In genomic region chr18:77136076-77136718, GRCh38 we compare ENCODE assay signal across 29 cellular contexts.
"Had no signal": no experiment of that assay in that cellular context is flagged by ENCODE, and none has a peak within 500 bp of the region (broad histone marks: within the 10 kb centered on the region; RNA-seq: fewer than 3 reads in every experiment).

No MANE protein-coding gene starts in this region.

- H3K9me3 Mint-ChIP-seq: activated naive CD4-positive, alpha-beta T cell treated with anti-CD3 and anti-CD28 coated beads, Interleukin-2, amount 50 U/mL, for 24 hours; activated T-helper 2 cell treated with anti-CD3 and anti-CD28 coated beads, Interferon-gamma antibody, Interleukin-2, Interleukin-4, amounts not matched to agents 10 μg/mL and 5 μg/mL and 100 μg/mL, durations not matched to agents 14 hours and 24 hours and 36 hours; immature natural killer cell; mesothelial cell of epicardium; neural crest cell had no signal

- H3K9ac ChIP-seq: parathyroid adenoma, SK-N-SH had no signal

- H2AFZ ChIP-seq: parathyroid adenoma had no signal

- H3K27ac ChIP-seq: parathyroid adenoma, psoas muscle, sigmoid colon, tibial nerve had no signal

- H3K9me3 ChIP-seq: psoas muscle, sigmoid colon, SK-N-SH had no signal

- DNase-seq: activated CD4-positive, alpha-beta T cell treated with anti-CD3 and anti-CD28 coated beads for 4 hours; activated CD4-positive, alpha-beta T cell treated with anti-CD3 and anti-CD28 coated beads, Interleukin-2, amount 50 U/mL, for 48 hours; activated CD8-positive, alpha-beta memory T cell treated with anti-CD3 and anti-CD28 coated beads, Interleukin-2, amount 50 U/mL, for 4 hours; activated T-cell treated with anti-CD3 and anti-CD28 coated beads, Interleukin-2, amount 50 U/mL, for 48 hours; endodermal cell; foreskin fibroblast; hypothalamus; immature natural killer cell; kidney; naive B cell; occipital lobe; psoas muscle; sigmoid colon; SK-N-SH; small intestine; stimulated activated CD4-positive, alpha-beta T cell treated with anti-CD3 and anti-CD28 coated beads, Interleukin-1b, Interleukin-23, amount 100 ng/mL, for 48 hours; stimulated activated CD4-positive, alpha-beta T cell treated with anti-CD3 and anti-CD28 coated beads, Interleukin-4, amount 100 ng/mL, for 4 hours; stimulated activated CD8-positive, alpha-beta memory T cell treated with anti-CD3 and anti-CD28 coated beads, Interleukin-4, amount 100 ng/mL, for 48 hours; stimulated activated naive CD4-positive, alpha-beta T cell; T-helper 2 cell had no signal

- ATAC-seq: esophagus mucosa, psoas muscle, WTC11 had no signal

- H3K4me3 Mint-ChIP-seq: activated naive CD4-positive, alpha-beta T cell treated with anti-CD3 and anti-CD28 coated beads, Interleukin-2, amount 50 U/mL, for 24 hours; brain; endodermal cell; mesothelial cell of epicardium; neural crest cell; WTC11 had no signal

- H3K4me3 ChIP-seq: psoas muscle, sigmoid colon, tibial nerve had no signal

- H3K9me2 ChIP-seq: SK-N-SH had no signal

- H3K27me3 Mint-ChIP-seq: activated naive CD4-positive, alpha-beta T cell treated with anti-CD3 and anti-CD28 coated beads, Interleukin-2, amount 50 U/mL, for 24 hours; naive B cell had no signal

- H3K4me2 ChIP-seq: SK-N-SH had no signal

- H3K36me3 Mint-ChIP-seq: activated naive CD4-positive, alpha-beta T cell treated with anti-CD3 and anti-CD28 coated beads, Interleukin-2, amount 50 U/mL, for 24 hours; brain; mesothelial cell of epicardium; naive B cell; WTC11 had no signal

- H3K36me3 ChIP-seq: sigmoid colon, tibial nerve had no signal

- H3K27ac Mint-ChIP-seq: activated T-helper 2 cell treated with anti-CD3 and anti-CD28 coated beads, Interferon-gamma antibody, Interleukin-2, Interleukin-4, amounts not matched to agents 10 μg/mL and 5 μg/mL and 100 μg/mL, durations not matched to agents 14 hours and 24 hours and 36 hours; brain; endodermal cell; mesothelial cell of epicardium; WTC11 had no signal
